1 cellular context compared by ENCODE assay signal in the genomic region with DNA sequence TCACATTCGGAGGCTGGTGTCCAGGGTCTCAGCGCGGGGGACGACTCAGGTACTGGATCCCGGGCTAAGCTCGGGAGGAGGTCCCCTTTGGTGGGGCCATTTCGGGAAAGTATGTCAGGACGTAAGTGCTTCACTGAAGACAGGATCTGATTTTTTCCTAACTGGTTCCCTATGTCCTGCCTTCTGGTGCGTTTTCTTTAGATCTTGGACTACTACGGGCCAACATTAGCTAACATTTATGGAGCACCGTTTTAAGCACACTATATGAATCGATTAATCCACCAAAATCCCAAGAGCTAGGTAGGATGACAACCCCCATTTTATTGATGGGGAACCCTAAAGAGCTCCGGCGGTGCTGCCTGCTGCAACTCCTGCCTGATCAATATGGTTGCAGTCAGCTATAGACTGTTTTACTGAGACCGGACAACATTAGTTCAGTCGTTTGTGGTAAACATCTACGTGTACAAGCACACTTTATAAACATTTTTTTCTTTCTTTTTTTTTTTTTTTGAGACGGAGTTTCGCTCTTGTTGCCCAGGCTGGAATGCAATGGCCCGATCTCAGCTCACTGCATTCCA.
TF ChIP-seq lines count a peak whose summit lies in the region.

No MANE protein-coding gene starts in this region.

TF ChIP-seq in HepG2, 621 proteins besides CTCF, POLR2A, EP300 and RAD21 (continued from another document and continues in another):
- TF ChIP-seq RNF219 (CRISPR knock-in tag; IDR thresholded peaks at IDR 0.05) (0 out of 2 replicates have a peak, but pooled peaks have one; percentile 57), ZNF503 (CRISPR knock-in tag; IDR thresholded peaks at IDR 0.05) (no peak; the same call in 1 of the 2 replicates), THAP9 (CRISPR knock-in tag; IDR thresholded peaks at IDR 0.05; ENCODE audit: borderline replicate concordance) (0 out of 2 replicates have a peak, but pooled peaks have one; percentile 15), ZNF768 (CRISPR knock-in tag; IDR thresholded peaks at IDR 0.05) (no peak), ZNF292 (CRISPR knock-in tag; IDR thresholded peaks at IDR 0.05; ENCODE audit: borderline replicate concordance, low read depth) (peak; percentile 6; the same call in 1 of the 2 replicates), THAP11 (CRISPR knock-in tag; IDR thresholded peaks at IDR 0.05) (no peak), DR1 (CRISPR knock-in tag; IDR thresholded peaks at IDR 0.05) (no peak), PHB2 (IDR thresholded peaks at IDR 0.05; ENCODE audit: partially characterized antibody) (no peak), MAZ (IDR thresholded peaks at IDR 0.05; ENCODE audit: borderline replicate concordance, low read depth, low read length) (0 out of 2 replicates have a peak, but pooled peaks have one; percentile 5), MAZ (CRISPR knock-in tag; IDR thresholded peaks at IDR 0.05; ENCODE audit: low read depth) (no peak), AHDC1 (CRISPR knock-in tag; IDR thresholded peaks at IDR 0.05; ENCODE audit: borderline replicate concordance) (0 out of 2 replicates have a peak, but pooled peaks have one; percentile 54), MEIS1 (CRISPR knock-in tag; IDR thresholded peaks at IDR 0.05; ENCODE audit: borderline replicate concordance) (peak; percentile 2; the same call in 1 of the 2 replicates), SMAD1 (CRISPR knock-in tag; IDR thresholded peaks at IDR 0.05; ENCODE audit: borderline replicate concordance, low read depth) (no peak), ZNF816 (CRISPR knock-in tag; IDR thresholded peaks at IDR 0.05; ENCODE audit: borderline replicate concordance) (0 out of 2 replicates have a peak, but pooled peaks have one; percentile 41), MTF2 (CRISPR knock-in tag; IDR thresholded peaks at IDR 0.05; ENCODE audit: borderline replicate concordance) (0 out of 2 replicates have a peak, but pooled peaks have one; percentile 9), MTERF4 (CRISPR knock-in tag; IDR thresholded peaks at IDR 0.05) (0 out of 2 replicates have a peak, but pooled peaks have one; percentile 67), MED8 (CRISPR knock-in tag; IDR thresholded peaks at IDR 0.05; ENCODE audit: insufficient replicate concordance) (peak; percentile 42), ZNF670 (CRISPR knock-in tag; IDR thresholded peaks at IDR 0.05; ENCODE audit: borderline replicate concordance) (0 out of 2 replicates have a peak, but pooled peaks have one; percentile 15), ZFP37 (CRISPR knock-in tag; IDR thresholded peaks at IDR 0.05; ENCODE audit: borderline replicate concordance) (0 out of 2 replicates have a peak, but pooled peaks have one; percentile 12), ZNF781 (CRISPR knock-in tag; IDR thresholded peaks at IDR 0.05; ENCODE audit: borderline replicate concordance, not compliant biosample characterization) (peak; percentile 4), ZNF788 (CRISPR knock-in tag; IDR thresholded peaks at IDR 0.05; ENCODE audit: borderline replicate concordance) (0 out of 2 replicates have a peak, but pooled peaks have one; percentile 9), KDM3A (CRISPR knock-in tag; IDR thresholded peaks at IDR 0.05; ENCODE audit: low read depth) (no peak), REXO4 (CRISPR knock-in tag; IDR thresholded peaks at IDR 0.05; ENCODE audit: borderline replicate concordance) (0 out of 2 replicates have a peak, but pooled peaks have one; percentile 36), KMT2A (CRISPR knock-in tag; IDR thresholded peaks at IDR 0.05) (peak; percentile 8; the same call in 1 of the 2 replicates), AGO2 (optimal IDR thresholded peaks at IDR 0.05; ENCODE audit: low read depth, low read length) (no peak), GZF1 (CRISPR knock-in tag; IDR thresholded peaks at IDR 0.05) (no peak; the same call in 1 of the 2 replicates), KLF13 (CRISPR knock-in tag; IDR thresholded peaks at IDR 0.05) (no peak), ZNF446 (CRISPR knock-in tag; IDR thresholded peaks at IDR 0.05) (peak; percentile 53; the same call in 1 of the 2 replicates), ZNF569 (CRISPR knock-in tag; IDR thresholded peaks at IDR 0.05; ENCODE audit: borderline replicate concordance) (0 out of 2 replicates have a peak, but pooled peaks have one; percentile 20), MAFF (IDR thresholded peaks at IDR 0.05; ENCODE audit: low read depth, low read length) (no peak), ZNF558 (CRISPR knock-in tag; IDR thresholded peaks at IDR 0.05; ENCODE audit: borderline replicate concordance) (peak; percentile 73; the same call in 1 of the 2 replicates), ZNF563 (CRISPR knock-in tag; IDR thresholded peaks at IDR 0.05) (0 out of 2 replicates have a peak, but pooled peaks have one; percentile 0), SALL2 (CRISPR knock-in tag; IDR thresholded peaks at IDR 0.05) (peak; percentile 4; the same call in 1 of the 2 replicates), SMARCC2 (IDR thresholded peaks at IDR 0.05) (no peak), ZNF263 (CRISPR knock-in tag; IDR thresholded peaks at IDR 0.05) (no peak)
- TF ChIP-seq, protein P1, sequence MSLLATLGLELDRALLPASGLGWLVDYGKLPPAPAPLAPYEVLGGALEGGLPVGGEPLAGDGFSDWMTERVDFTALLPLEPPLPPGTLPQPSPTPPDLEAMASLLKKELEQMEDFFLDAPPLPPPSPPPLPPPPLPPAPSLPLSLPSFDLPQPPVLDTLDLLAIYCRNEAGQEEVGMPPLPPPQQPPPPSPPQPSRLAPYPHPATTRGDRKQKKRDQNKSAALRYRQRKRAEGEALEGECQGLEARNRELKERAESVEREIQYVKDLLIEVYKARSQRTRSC (CRISPR knock-in tag; IDR thresholded peaks at IDR 0.05; ENCODE audit: low read depth): no peak
- TF ChIP-seq, protein P2, sequence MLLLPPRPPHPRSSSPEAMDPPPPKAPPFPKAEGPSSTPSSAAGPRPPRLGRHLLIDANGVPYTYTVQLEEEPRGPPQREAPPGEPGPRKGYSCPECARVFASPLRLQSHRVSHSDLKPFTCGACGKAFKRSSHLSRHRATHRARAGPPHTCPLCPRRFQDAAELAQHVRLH (CRISPR knock-in tag; IDR thresholded peaks at IDR 0.05; ENCODE audit: borderline replicate concordance, low read depth): 0 out of 2 replicates have a peak, but pooled peaks have one; percentile 15
- TF ChIP-seq, protein P3, sequence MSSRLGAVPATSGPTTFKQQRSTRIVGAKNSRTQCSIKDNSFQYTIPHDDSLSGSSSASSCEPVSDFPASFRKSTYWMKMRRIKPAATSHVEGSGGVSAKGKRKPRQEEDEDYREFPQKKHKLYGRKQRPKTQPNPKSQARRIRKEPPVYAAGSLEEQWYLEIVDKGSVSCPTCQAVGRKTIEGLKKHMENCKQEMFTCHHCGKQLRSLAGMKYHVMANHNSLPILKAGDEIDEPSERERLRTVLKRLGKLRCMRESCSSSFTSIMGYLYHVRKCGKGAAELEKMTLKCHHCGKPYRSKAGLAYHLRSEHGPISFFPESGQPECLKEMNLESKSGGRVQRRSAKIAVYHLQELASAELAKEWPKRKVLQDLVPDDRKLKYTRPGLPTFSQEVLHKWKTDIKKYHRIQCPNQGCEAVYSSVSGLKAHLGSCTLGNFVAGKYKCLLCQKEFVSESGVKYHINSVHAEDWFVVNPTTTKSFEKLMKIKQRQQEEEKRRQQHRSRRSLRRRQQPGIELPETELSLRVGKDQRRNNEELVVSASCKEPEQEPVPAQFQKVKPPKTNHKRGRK (CRISPR knock-in tag; IDR thresholded peaks at IDR 0.05): no peak
